In genomic region chr4:80007745-80008149, GRCh38 we compare ENCODE assay signal across 9 cellular contexts.
DNase-seq lines count a peak whose midpoint lies in the region; ATAC-seq, FAIRE-seq and TF ChIP-seq lines count a peak whose summit lies in the region.
"Had no signal": no experiment of that assay in that cellular context is flagged by ENCODE, and none has a peak within 500 bp of the region (broad histone marks: within the 10 kb centered on the region; RNA-seq: fewer than 3 reads in every experiment).

No MANE protein-coding gene starts in this region.

- FAIRE-seq in GM12878 (lab: Jason Lieb, UNC), result no peak

- TF ChIP-seq CTCF in GM06990 (IDR thresholded peaks at IDR 0.05; ENCODE audit: insufficient read depth, low read length, poor library complexity, severe bottlenecking) (no peak), GM12878 (IDR thresholded peaks at IDR 0.05 in 2 of 3, conservative IDR thresholded peaks at IDR 0.05 in 1 of 3; ENCODE audit: control insufficient read depth in 2 of 3, extremely low read depth in 1 of 3, insufficient read depth in 1 of 3, low read depth in 3 of 3, low read length in 3 of 3) (no peak)

- peaks cover 3% of the 10 kb centered on the region; the same call in 2 of the 3 replicates for H3K9me3 ChIP-seq in GM12878 (replicated peaks; ENCODE audit: control insufficient read depth, insufficient read depth, low read length)

- TF ChIP-seq EP300 in GM12878 (IDR thresholded peaks at IDR 0.05; ENCODE audit: borderline replicate concordance in 1 of 2, control insufficient read depth in 1 of 2, low read depth in 2 of 2, low read length in 2 of 2), result peak in 1 of 2 experiments; percentile 33; a peak in 1 of 4 replicates

- H3K4me3 ChIP-seq in GM06990 (replicated peaks; ENCODE audit: low read depth, low read length) (no peak overlapping the region), GM12878 (no peak overlapping the region)
- H3K4me3 ChIP-seq: skin epidermis had no signal

- SMC1A ChIA-PET in GM12878 (lab: Charles Lee; ENCODE audit: uncharacterized antibody, unreplicated experiment), result no interaction called here

- H2AFZ ChIP-seq in GM12878 (ENCODE audit: control insufficient read depth, low read depth, low read length), result no peak overlapping the region

- no peak for TF ChIP-seq POLR2A in GM12878 (IDR thresholded peaks at IDR 0.05; ENCODE audit: low read depth, low read length)

- H3K9ac ChIP-seq in GM12878 (ENCODE audit: control insufficient read depth, insufficient read depth, low read length), result no peak overlapping the region

- DNase-seq in GM06990 (ENCODE audit: extremely low read depth, insufficient read length) (peak; percentile 45), GM12878 (ENCODE audit: low read depth, low spot score) (peak; percentile 26), RPMI8226 (no peak), GM19240 (ENCODE audit: insufficient read length, low spot score) (no peak), DMS79 (lab: John Stamatoyannopoulos, UW) (no peak), mucosa of gallbladder (ENCODE audit: low spot score) (no peak)

- POLR2A ChIA-PET in GM12878 (lab: Charles Lee), result no interaction called here

- in situ Hi-C loops in GM12878 (cut with MboI), result no loop called here

- ATAC-seq in GM19438 (IDR thresholded peaks at IDR 0.05; ENCODE audit: low read depth, unreplicated experiment) (peak; percentile 71), HG03159 (IDR thresholded peaks at IDR 0.05; ENCODE audit: unreplicated experiment) (peak; percentile 81), GM12878 (peak; percentile 93)

- H4K20me1 ChIP-seq in GM12878 (ENCODE audit: control insufficient read depth, insufficient read depth), result no peaks in the 10 kb centered on the region

- RAD21 ChIA-PET in GM12878 (lab: Charles Lee; ENCODE audit: unreplicated experiment), result no interaction called here

- no peak overlapping the region for H3K4me2 ChIP-seq in GM12878 (ENCODE audit: control insufficient read depth, insufficient read depth)

- no TSS peak for BruUV-seq in GM12878 (replicated peaks; lab: Mats Ljungman, UMichigan)

- no peaks in the 10 kb centered on the region for H3K79me2 ChIP-seq in GM12878 (ENCODE audit: control insufficient read depth, insufficient read depth, low read length)

- H3K27me3 ChIP-seq in GM06990 (replicated peaks; ENCODE audit: control insufficient read depth, insufficient read depth, low read length) (no peaks in the 10 kb centered on the region), GM12878 (replicated peaks in 1 of 2; ENCODE audit: control insufficient read depth in 2 of 2, insufficient read depth in 2 of 2, low read length in 1 of 2) (no peaks in the 10 kb centered on the region)

- no peak overlapping the region for H3K27ac ChIP-seq in GM12878 (ENCODE audit: control insufficient read depth, insufficient read depth)

- intact Hi-C loops in GM12878 (cut with micrococcal nuclease; ENCODE audit: unreplicated experiment), result no loop called here

- CTCF ChIA-PET in GM12878 (lab: Yijun Ruan, JAX), result interaction anchor here (0.6 kb wide), 2 partner anchors 12 to 205 kb away, joined by 3 read pairs; no protein-coding TSS in a partner anchor

- 18% methylated on average over 3 of the region's 3 CpGs for WGBS in GM12878 (ENCODE audit: insufficient coverage, insufficient replicate concordance, low lambda C conversion rate, missing lambda C conversion rate)

- no peak for TF ChIP-seq RAD21 in GM12878 (IDR thresholded peaks at IDR 0.05; ENCODE audit: insufficient read depth, low read depth, low read length)

- no peaks in the 10 kb centered on the region for H3K36me3 ChIP-seq in GM06990 (ENCODE audit: control insufficient read depth, insufficient read depth, low read length)
- no peaks in the 10 kb centered on the region for H3K36me3 ChIP-seq in GM12878 (ENCODE audit: control insufficient read depth in 2 of 2, insufficient read depth in 2 of 2, low read length in 1 of 2)

- peaks cover 10% of the 10 kb centered on the region; the same call in 1 of the 2 replicates for H3K4me1 ChIP-seq in GM12878 (ENCODE audit: control insufficient read depth, insufficient read depth, low read length)

TF ChIP-seq in GM12878, 131 proteins besides CTCF, POLR2A, EP300 and RAD21 (continues in another document):
- TF ChIP-seq, protein P1, sequence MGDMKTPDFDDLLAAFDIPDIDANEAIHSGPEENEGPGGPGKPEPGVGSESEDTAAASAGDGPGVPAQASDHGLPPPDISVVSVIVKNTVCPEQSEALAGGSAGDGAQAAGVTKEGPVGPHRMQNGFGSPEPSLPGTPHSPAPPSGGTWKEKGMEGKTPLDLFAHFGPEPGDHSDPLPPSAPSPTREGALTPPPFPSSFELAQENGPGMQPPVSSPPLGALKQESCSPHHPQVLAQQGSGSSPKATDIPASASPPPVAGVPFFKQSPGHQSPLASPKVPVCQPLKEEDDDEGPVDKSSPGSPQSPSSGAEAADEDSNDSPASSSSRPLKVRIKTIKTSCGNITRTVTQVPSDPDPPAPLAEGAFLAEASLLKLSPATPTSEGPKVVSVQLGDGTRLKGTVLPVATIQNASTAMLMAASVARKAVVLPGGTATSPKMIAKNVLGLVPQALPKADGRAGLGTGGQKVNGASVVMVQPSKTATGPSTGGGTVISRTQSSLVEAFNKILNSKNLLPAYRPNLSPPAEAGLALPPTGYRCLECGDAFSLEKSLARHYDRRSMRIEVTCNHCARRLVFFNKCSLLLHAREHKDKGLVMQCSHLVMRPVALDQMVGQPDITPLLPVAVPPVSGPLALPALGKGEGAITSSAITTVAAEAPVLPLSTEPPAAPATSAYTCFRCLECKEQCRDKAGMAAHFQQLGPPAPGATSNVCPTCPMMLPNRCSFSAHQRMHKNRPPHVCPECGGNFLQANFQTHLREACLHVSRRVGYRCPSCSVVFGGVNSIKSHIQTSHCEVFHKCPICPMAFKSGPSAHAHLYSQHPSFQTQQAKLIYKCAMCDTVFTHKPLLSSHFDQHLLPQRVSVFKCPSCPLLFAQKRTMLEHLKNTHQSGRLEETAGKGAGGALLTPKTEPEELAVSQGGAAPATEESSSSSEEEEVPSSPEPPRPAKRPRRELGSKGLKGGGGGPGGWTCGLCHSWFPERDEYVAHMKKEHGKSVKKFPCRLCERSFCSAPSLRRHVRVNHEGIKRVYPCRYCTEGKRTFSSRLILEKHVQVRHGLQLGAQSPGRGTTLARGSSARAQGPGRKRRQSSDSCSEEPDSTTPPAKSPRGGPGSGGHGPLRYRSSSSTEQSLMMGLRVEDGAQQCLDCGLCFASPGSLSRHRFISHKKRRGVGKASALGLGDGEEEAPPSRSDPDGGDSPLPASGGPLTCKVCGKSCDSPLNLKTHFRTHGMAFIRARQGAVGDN (IDR thresholded peaks at IDR 0.05), result no peak
- TF ChIP-seq JUNB (IDR thresholded peaks at IDR 0.05), result peak; percentile 87
- TF ChIP-seq ETV6 (conservative IDR thresholded peaks at IDR 0.05 in 1 of 2, IDR thresholded peaks at IDR 0.05 in 1 of 2; ENCODE audit: borderline replicate concordance in 1 of 2, low read depth in 1 of 2), result no peak
- 0 out of 2 replicates have a peak, but pooled peaks have one; percentile 21 for TF ChIP-seq CREM (IDR thresholded peaks at IDR 0.05; ENCODE audit: low read depth)
- TF ChIP-seq ATF2 (IDR thresholded peaks at IDR 0.05; ENCODE audit: low read length), result peak; percentile 58; the same call in 1 of the 2 replicates
- TF ChIP-seq CREB1 (IDR thresholded peaks at IDR 0.05; ENCODE audit: low read depth), result no peak
- TF ChIP-seq NFIC (IDR thresholded peaks at IDR 0.05; ENCODE audit: low read depth, low read length), result peak; percentile 41; the same call in 1 of the 2 replicates
- no peak for TF ChIP-seq SRF (IDR thresholded peaks at IDR 0.05; ENCODE audit: low read depth in 2 of 2, low read length in 2 of 2)
- TF ChIP-seq FOXK2 (IDR thresholded peaks at IDR 0.05), result no peak
- TF ChIP-seq ATF7 (IDR thresholded peaks at IDR 0.05; ENCODE audit: low read depth), result peak; percentile 50
- TF ChIP-seq, protein P2, sequence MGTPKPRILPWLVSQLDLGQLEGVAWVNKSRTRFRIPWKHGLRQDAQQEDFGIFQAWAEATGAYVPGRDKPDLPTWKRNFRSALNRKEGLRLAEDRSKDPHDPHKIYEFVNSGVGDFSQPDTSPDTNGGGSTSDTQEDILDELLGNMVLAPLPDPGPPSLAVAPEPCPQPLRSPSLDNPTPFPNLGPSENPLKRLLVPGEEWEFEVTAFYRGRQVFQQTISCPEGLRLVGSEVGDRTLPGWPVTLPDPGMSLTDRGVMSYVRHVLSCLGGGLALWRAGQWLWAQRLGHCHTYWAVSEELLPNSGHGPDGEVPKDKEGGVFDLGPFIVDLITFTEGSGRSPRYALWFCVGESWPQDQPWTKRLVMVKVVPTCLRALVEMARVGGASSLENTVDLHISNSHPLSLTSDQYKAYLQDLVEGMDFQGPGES (IDR thresholded peaks at IDR 0.05), result no peak
- TF ChIP-seq GATAD2B (conservative IDR thresholded peaks at IDR 0.05; ENCODE audit: low read depth), result no peak
- no peak for TF ChIP-seq KLF5 (IDR thresholded peaks at IDR 0.05; ENCODE audit: partially characterized antibody)
- 0 out of 2 replicates have a peak, but pooled peaks have one; percentile 42 for TF ChIP-seq NR2F1 (conservative IDR thresholded peaks at IDR 0.05)
- no peak for TF ChIP-seq CHD4 (IDR thresholded peaks at IDR 0.05)
- TF ChIP-seq, protein P3, sequence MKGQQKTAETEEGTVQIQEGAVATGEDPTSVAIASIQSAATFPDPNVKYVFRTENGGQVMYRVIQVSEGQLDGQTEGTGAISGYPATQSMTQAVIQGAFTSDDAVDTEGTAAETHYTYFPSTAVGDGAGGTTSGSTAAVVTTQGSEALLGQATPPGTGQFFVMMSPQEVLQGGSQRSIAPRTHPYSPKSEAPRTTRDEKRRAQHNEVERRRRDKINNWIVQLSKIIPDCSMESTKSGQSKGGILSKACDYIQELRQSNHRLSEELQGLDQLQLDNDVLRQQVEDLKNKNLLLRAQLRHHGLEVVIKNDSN (IDR thresholded peaks at IDR 0.05; ENCODE audit: borderline replicate concordance, extremely low read length, insufficient read depth, low read depth, low read length), result no peak
- TF ChIP-seq SMAD5 (IDR thresholded peaks at IDR 0.05; ENCODE audit: low read depth), result no peak
- TF ChIP-seq MEF2A (IDR thresholded peaks at IDR 0.05; ENCODE audit: insufficient read depth, low read depth, low read length), result 0 out of 2 replicates have a peak, but pooled peaks have one; percentile 54
- peak in 1 of 2 experiments; percentile 30; a peak in 1 of 4 replicates for TF ChIP-seq IKZF2 (IDR thresholded peaks at IDR 0.05)

Comparison
In these comparisons a context has a peak if more than half of its experiments do, and no peak if none do; other contexts are left out.
1. DNase-seq: peak in GM06990 (single experiment) and GM12878 (single experiment); none in RPMI8226 (single experiment), GM19240 (single experiment), DMS79 (single experiment) and mucosa of gallbladder (single experiment).
2. Peak in every context shown above with its lines, with median percentiles within 50 percentile points of each other: ATAC-seq.